9 cellular contexts compared by ENCODE assay signal in genomic region chr4:38967260-38968095, GRCh38.
A peak's percentile ranks its signal among the peaks of the same experiment; 100 is the strongest.
DNase-seq lines count a peak whose midpoint lies in the region; ATAC-seq and TF ChIP-seq lines count a peak whose summit lies in the region.
"Had no signal": no experiment of that assay in that cellular context is flagged by ENCODE, and none has a peak within 500 bp of the region (broad histone marks: within the 10 kb centered on the region; RNA-seq: fewer than 3 reads in every experiment).

No MANE protein-coding gene starts in this region.

- intact Hi-C loops in activated CD4-positive, alpha-beta T cell treated with anti-CD3 and anti-CD28 coated beads, Interleukin-2, amount 10 ng/mL, durations not matched to agents 24 days and 14 days (cut with micrococcal nuclease), result no loop called here
- intact Hi-C loops in heart right ventricle (cut with DNase I), result no loop called here

- no peaks in the 10 kb centered on the region for H3K36me3 ChIP-seq in heart right ventricle

- ATAC-seq in WTC11 (no peak), heart right ventricle (peak in 5 of 8 donors; percentile 38 to 87 (median 65)), HG03135 (IDR thresholded peaks at IDR 0.05; ENCODE audit: unreplicated experiment) (no peak), HG03521 (IDR thresholded peaks at IDR 0.05; ENCODE audit: unreplicated experiment) (no peak)
- no peak for ATAC-seq in stimulated activated naive CD8-positive, alpha-beta T cell treated with anti-CD3 and anti-CD28 coated beads, Interleukin-15, amount 100 ng/mL, for 72 hours

- POLR2A ChIA-PET in WTC11 (lab: Charles Lee), result no interaction called here

- no peaks in the 10 kb centered on the region for H3K4me1 ChIP-seq in heart right ventricle

- peaks cover 25% of the 10 kb centered on the region for H3K4me1 Mint-ChIP-seq in activated CD4-positive, alpha-beta T cell treated with anti-CD3 and anti-CD28 coated beads, Interleukin-2, amount 10 ng/mL, durations not matched to agents 24 days and 14 days
- H3K4me1 Mint-ChIP-seq in WTC11, result 0 out of 2 replicates have a peak, but pooled peaks cover 5% of the 10 kb centered on the region
- H3K4me1 Mint-ChIP-seq in stimulated activated naive CD8-positive, alpha-beta T cell treated with anti-CD3 and anti-CD28 coated beads, Interleukin-15, amount 100 ng/mL, for 72 hours, result peaks cover 17% of the 10 kb centered on the region

- peak overlapping the region in 3 of 10 donors; percentile 15 to 53 (median 48) for H3K27ac ChIP-seq in heart right ventricle

- H3K27me3 ChIP-seq in heart right ventricle, result no peaks in the 10 kb centered on the region

- peaks cover 79% of the 10 kb centered on the region for H3K36me3 Mint-ChIP-seq in activated CD4-positive, alpha-beta T cell treated with anti-CD3 and anti-CD28 coated beads, Interleukin-2, amount 10 ng/mL, durations not matched to agents 24 days and 14 days (ENCODE audit: low read depth)
- H3K36me3 Mint-ChIP-seq in WTC11, result no peaks in the 10 kb centered on the region

- H3K27me3 Mint-ChIP-seq in activated CD4-positive, alpha-beta T cell treated with anti-CD3 and anti-CD28 coated beads, Interleukin-2, amount 10 ng/mL, durations not matched to agents 24 days and 14 days, result no peaks in the 10 kb centered on the region
- no peaks in the 10 kb centered on the region for H3K27me3 Mint-ChIP-seq in WTC11 (ENCODE audit: low read depth)
- no peaks in the 10 kb centered on the region for H3K27me3 Mint-ChIP-seq in stimulated activated naive CD8-positive, alpha-beta T cell treated with anti-CD3 and anti-CD28 coated beads, Interleukin-15, amount 100 ng/mL, for 72 hours
- H3K27me3 Mint-ChIP-seq: CD4-positive, alpha-beta T cell had no signal

- peak overlapping the region; percentile 18 for H3K4me3 Mint-ChIP-seq in activated CD4-positive, alpha-beta T cell treated with anti-CD3 and anti-CD28 coated beads, Interleukin-2, amount 10 ng/mL, durations not matched to agents 24 days and 14 days
- H3K4me3 Mint-ChIP-seq in WTC11, result no peak overlapping the region
- no peak overlapping the region for H3K4me3 Mint-ChIP-seq in stimulated activated naive CD8-positive, alpha-beta T cell treated with anti-CD3 and anti-CD28 coated beads, Interleukin-15, amount 100 ng/mL, for 72 hours
- H3K4me3 Mint-ChIP-seq: CD4-positive, alpha-beta T cell had no signal

- no peak overlapping the region for H3K4me3 ChIP-seq in heart right ventricle

- CTCF ChIA-PET in WTC11 (lab: Charles Lee), result no interaction called here

- 82 to 85% methylated on average over 7 of the region's 7 CpGs for WGBS in heart right ventricle, 2 donors

- H3K27ac Mint-ChIP-seq in activated CD4-positive, alpha-beta T cell treated with anti-CD3 and anti-CD28 coated beads, Interleukin-2, amount 10 ng/mL, durations not matched to agents 24 days and 14 days, result peak overlapping the region; percentile 80
- no peak overlapping the region for H3K27ac Mint-ChIP-seq in WTC11
- H3K27ac Mint-ChIP-seq in stimulated activated naive CD8-positive, alpha-beta T cell treated with anti-CD3 and anti-CD28 coated beads, Interleukin-15, amount 100 ng/mL, for 72 hours, result peak overlapping the region; percentile 91
- H3K27ac Mint-ChIP-seq: CD4-positive, alpha-beta T cell had no signal

- TF ChIP-seq CTCF in WTC11 (IDR thresholded peaks at IDR 0.05) (no peak), heart right ventricle (IDR thresholded peaks at IDR 0.05) (no peak), GM10266 (IDR thresholded peaks at IDR 0.05; ENCODE audit: control insufficient read depth, insufficient read depth, low read depth, missing control alignments) (no peak)

- H3K9me3 ChIP-seq in heart right ventricle, result no peaks in the 10 kb centered on the region

- DNase-seq in activated CD4-positive, alpha-beta T cell treated with anti-CD3 and anti-CD28 coated beads, Interleukin-2, amount 10 ng/mL, durations not matched to agents 24 days and 14 days, result no peak
- DNase-seq in activated CD4-positive, alpha-beta T cell treated with anti-CD3 and anti-CD28 coated beads for 1 hour, result no peak
- no peak for DNase-seq in WTC11 (ENCODE audit: low spot score)
- DNase-seq in heart right ventricle, result no peak
- DNase-seq in stimulated activated naive CD8-positive, alpha-beta T cell treated with anti-CD3 and anti-CD28 coated beads, Interleukin-15, amount 100 ng/mL, for 72 hours, result no peak
- no peak for DNase-seq in GM10266 (ENCODE audit: extremely low spot score)
- DNase-seq: CD4-positive, alpha-beta T cell had no signal

- peaks cover 27% of the 10 kb centered on the region for H3K9me3 Mint-ChIP-seq in activated CD4-positive, alpha-beta T cell treated with anti-CD3 and anti-CD28 coated beads, Interleukin-2, amount 10 ng/mL, durations not matched to agents 24 days and 14 days
- no peaks in the 10 kb centered on the region for H3K9me3 Mint-ChIP-seq in WTC11
- H3K9me3 Mint-ChIP-seq in stimulated activated naive CD8-positive, alpha-beta T cell treated with anti-CD3 and anti-CD28 coated beads, Interleukin-15, amount 100 ng/mL, for 72 hours, result no peaks in the 10 kb centered on the region
- H3K9me3 Mint-ChIP-seq: CD4-positive, alpha-beta T cell had no signal

TF ChIP-seq in WTC11, 78 proteins besides CTCF, POLR2A, EP300 and RAD21:
- TF ChIP-seq ZNF138 (CRISPR knock-in tag; conservative IDR thresholded peaks at IDR 0.05) (no peak), GABPB1 (CRISPR knock-in tag; IDR thresholded peaks at IDR 0.05) (peak; percentile 98), TP53 (CRISPR knock-in tag; IDR thresholded peaks at IDR 0.05) (no peak), ZNF263 (CRISPR knock-in tag; IDR thresholded peaks at IDR 0.05; ENCODE audit: low read depth) (no peak), SP1 (CRISPR knock-in tag; conservative IDR thresholded peaks at IDR 0.05) (no peak), NR1H2 (CRISPR knock-in tag; IDR thresholded peaks at IDR 0.05) (no peak), ATF3 (CRISPR knock-in tag; conservative IDR thresholded peaks at IDR 0.05) (no peak), USF2 (CRISPR knock-in tag; IDR thresholded peaks at IDR 0.05) (no peak), ATF1 (CRISPR knock-in tag; IDR thresholded peaks at IDR 0.05) (no peak)
TF ChIP-seq in WTC11: peak in this region for 1.

Comparison
In these comparisons a context has a peak if more than half of its experiments do, and no peak if none do; other contexts are left out.
1. ATAC-seq: peak in heart right ventricle (5 of 8); none in WTC11 (single experiment), stimulated activated naive CD8-positive, alpha-beta T cell treated with anti-CD3 and anti-CD28 coated beads, Interleukin-15, amount 100 ng/mL, for 72 hours (single experiment), HG03135 (single experiment) and HG03521 (single experiment).